21 cellular contexts compared by ENCODE assay signal in the genomic region with DNA sequence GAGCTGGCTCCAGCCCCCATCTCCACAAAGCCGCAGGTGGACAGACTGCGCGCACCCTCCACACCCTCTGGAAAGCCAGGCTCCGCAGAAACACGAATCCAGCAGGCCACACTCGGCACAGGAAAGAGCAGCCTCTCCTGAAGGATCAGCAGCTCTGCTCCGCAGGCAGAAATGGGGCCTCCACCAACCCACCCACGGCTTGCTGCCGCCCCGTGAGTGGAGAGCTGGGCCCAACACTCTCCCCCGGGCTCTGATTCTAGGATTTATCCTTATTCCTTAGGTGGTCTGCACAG. TPM values are rescaled to one million over a fixed set of nuclear protein-coding genes. Genes with fewer than 3 reads are reported as not detected.
DNase-seq lines count a peak whose midpoint lies in the region; ATAC-seq, FAIRE-seq and TF ChIP-seq lines count a peak whose summit lies in the region.
"Had no signal": no experiment of that assay in that cellular context is flagged by ENCODE, and none has a peak within 500 bp of the region (broad histone marks: within the 10 kb centered on the region; RNA-seq: fewer than 3 reads in every experiment).

No MANE protein-coding gene starts in this region.

- no peak for DNase-seq in GM23248
- DNase-seq in H1 (ENCODE audit: low read depth in 1 of 2, low spot score in 2 of 2): no peak
- DNase-seq in neural crest cell (ENCODE audit: low read depth, low spot score): no peak
- DNase-seq in NCI-H2171 (lab: John Stamatoyannopoulos, UW): no peak
- DNase-seq: effector memory CD4-positive, alpha-beta T cell; NCI-H1092; NCI-H2029; NCI-H226; OCI-M1; SIG-M5; T-helper 1 cell had no signal

- in situ Hi-C loops in GM23248 (cut with MboI): loop anchor here (10.0 kb wide), 1 partner anchor 108 kb away; no protein-coding TSS in a partner anchor

- no peak overlapping the region for H2BK120ac ChIP-seq in H1 (replicated peaks; ENCODE audit: low read depth, low read length)

- H4K20me1 ChIP-seq in GM23248 (ENCODE audit: insufficient read depth) (no peaks in the 10 kb centered on the region), Loucy (ENCODE audit: insufficient read depth, low read length, poor library complexity, severe bottlenecking) (peaks cover 9% of the 10 kb centered on the region), H1 (replicated peaks in 1 of 2; ENCODE audit: control insufficient read depth in 1 of 2, insufficient read depth in 2 of 2, low read length in 2 of 2) (peaks cover 14 to 26% of the 10 kb centered on the region in 2 experiments)

- H3K27ac ChIP-seq in GM23248 (no peak overlapping the region), H1 (ENCODE audit: low read depth, low read length) (no peak overlapping the region)
- H3K27ac ChIP-seq: thoracic aorta had no signal

- H3K9me3 Mint-ChIP-seq in neural crest cell: no peaks in the 10 kb centered on the region
- H3K9me3 Mint-ChIP-seq: activated naive CD4-positive, alpha-beta T cell treated with anti-CD3 and anti-CD28 coated beads, Interleukin-2, amount 50 U/mL, for 72 hours; memory B cell had no signal

- TF ChIP-seq CTCF in Loucy (conservative IDR thresholded peaks at IDR 0.05; ENCODE audit: low read length) (no peak), H1 (IDR thresholded peaks at IDR 0.05; ENCODE audit: control extremely low read depth in 1 of 3, insufficient read depth in 1 of 3, low read depth in 1 of 3, low read length in 3 of 3) (no peak), neural crest cell (conservative IDR thresholded peaks at IDR 0.05) (no peak)

- H2BK12ac ChIP-seq in H1 (ENCODE audit: low read depth, low read length): no peak overlapping the region

- H3K14ac ChIP-seq in H1 (ENCODE audit: insufficient read length): no peak overlapping the region

- peak overlapping the region; percentile 28 for H3K27ac Mint-ChIP-seq in neural crest cell (ENCODE audit: unreplicated experiment)
- H3K27ac Mint-ChIP-seq: memory B cell had no signal

- H2AFZ ChIP-seq in GM23248: no peak overlapping the region
- H2AFZ ChIP-seq in Loucy (ENCODE audit: low read length): no peak overlapping the region
- H2AFZ ChIP-seq in H1 (ENCODE audit: low read length): no peak overlapping the region

- H2BK20ac ChIP-seq in H1 (ENCODE audit: low read length): no peak overlapping the region

- ATAC-seq in HG02588 (IDR thresholded peaks at IDR 0.05; ENCODE audit: unreplicated experiment) (no peak), HG03520 (IDR thresholded peaks at IDR 0.05; ENCODE audit: unreplicated experiment) (no peak), HG03457 (IDR thresholded peaks at IDR 0.05; ENCODE audit: unreplicated experiment) (no peak)
- ATAC-seq: esophagus mucosa had no signal

- H3K4me2 ChIP-seq in GM23248 (ENCODE audit: unreplicated experiment): no peak overlapping the region
- peak overlapping the region; percentile 76 for H3K4me2 ChIP-seq in Loucy (ENCODE audit: low read depth, low read length, poor library complexity, severe bottlenecking)
- H3K4me2 ChIP-seq in H1 (ENCODE audit: insufficient read depth in 1 of 2, low read depth in 2 of 2, low read length in 2 of 2): no peak overlapping the region

- 0 out of 2 replicates have a peak overlapping the region, but pooled peaks have one; percentile 27 for H2BK5ac ChIP-seq in H1 (ENCODE audit: low read depth, low read length)

- no peaks in the 10 kb centered on the region for H3K9me3 ChIP-seq in GM23248 (ENCODE audit: low read depth)
- no peaks in the 10 kb centered on the region for H3K9me3 ChIP-seq in Loucy (ENCODE audit: insufficient read depth, low read depth, low read length)
- no peaks in the 10 kb centered on the region for H3K9me3 ChIP-seq in H1 (ENCODE audit: insufficient read depth in 2 of 2, low read depth in 1 of 2, low read length in 1 of 2)
- H3K9me3 ChIP-seq: thoracic aorta had no signal

- H3K9ac ChIP-seq in GM23248: peak overlapping the region; percentile 46; the same call in 1 of the 2 replicates
- peak overlapping the region; percentile 62 for H3K9ac ChIP-seq in Loucy (ENCODE audit: low read depth, low read length, poor library complexity, severe bottlenecking)
- no peak overlapping the region for H3K9ac ChIP-seq in H1 (replicated peaks in 1 of 4; ENCODE audit: extremely low read depth in 1 of 4, low read depth in 3 of 4, low read length in 3 of 4)

- H4K8ac ChIP-seq in H1 (ENCODE audit: extremely low read depth, insufficient read depth, low read length): no peak overlapping the region

- CTCF ChIA-PET in H1 (lab: Charles Lee; ENCODE audit: partially characterized antibody): interaction anchor here (1.2 to 1.9 kb wide), 9 partner anchors 9 to 116 kb away, joined by 3 to 7 read pairs (median 5); no protein-coding TSS in a partner anchor

- H4K91ac ChIP-seq in H1 (replicated peaks; ENCODE audit: insufficient read length, low read length): no peak overlapping the region

- H2BK15ac ChIP-seq in H1 (ENCODE audit: low read length): no peak overlapping the region

- H3F3A ChIP-seq in GM23248 (ENCODE audit: insufficient read depth) (no peaks in the 10 kb centered on the region), Loucy (ENCODE audit: low read depth) (no peaks in the 10 kb centered on the region)

- H3K4ac ChIP-seq in H1 (replicated peaks; ENCODE audit: insufficient read length, low read depth, low read length): no peak overlapping the region

- H3K4me3 ChIP-seq in GM23248: no peak overlapping the region
- peak overlapping the region; percentile 58 for H3K4me3 ChIP-seq in Loucy (ENCODE audit: low read length, poor library complexity, severe bottlenecking)
- H3K4me3 ChIP-seq in H1 (ENCODE audit: extremely low read depth in 1 of 4, insufficient read depth in 2 of 4, low read depth in 3 of 4, low read length in 4 of 4): no peak overlapping the region
- H3K4me3 ChIP-seq: thoracic aorta had no signal

- H3K27me3 ChIP-seq in GM23248 (replicated peaks; ENCODE audit: insufficient read depth): no peaks in the 10 kb centered on the region
- H3K27me3 ChIP-seq in Loucy (ENCODE audit: insufficient read depth, low read length, poor library complexity, severe bottlenecking): no peaks in the 10 kb centered on the region
- H3K27me3 ChIP-seq in H1 (replicated peaks in 1 of 4; ENCODE audit: control insufficient read depth in 3 of 4, extremely low read depth in 1 of 4, insufficient read depth in 3 of 4, low read length in 3 of 4): no peaks in the 10 kb centered on the region

- H3K27me3 Mint-ChIP-seq in neural crest cell (ENCODE audit: low read depth): no peaks in the 10 kb centered on the region
- H3K27me3 Mint-ChIP-seq: memory B cell, naive B cell had no signal

- H3K23me2 ChIP-seq in H1 (ENCODE audit: low read depth, low read length): no peaks in the 10 kb centered on the region

- H3K56ac ChIP-seq in H1 (replicated peaks; ENCODE audit: insufficient read length, low read depth, low read length): no peak overlapping the region

- H3K79me1 ChIP-seq in H1 (ENCODE audit: low read depth, low read length): peaks cover 43% of the 10 kb centered on the region

- peaks cover 72% of the 10 kb centered on the region for H3K4me1 Mint-ChIP-seq in neural crest cell

- peaks cover 15% of the 10 kb centered on the region for H3K4me1 ChIP-seq in GM23248 (ENCODE audit: insufficient read depth)
- peaks cover 41% of the 10 kb centered on the region for H3K4me1 ChIP-seq in Loucy (ENCODE audit: insufficient read depth, low read length, poor library complexity, severe bottlenecking)
- H3K4me1 ChIP-seq in H1 (replicated peaks in 1 of 4; ENCODE audit: control insufficient read depth in 3 of 4, insufficient read depth in 4 of 4, low read length in 3 of 4): peaks cover 2 to 22% (median 12%) of the 10 kb centered on the region in 4 experiments

- FAIRE-seq in H1 (lab: Jason Lieb, UNC): no peak

- no peak for TF ChIP-seq POLR2A in H1 (IDR thresholded peaks at IDR 0.05; ENCODE audit: control extremely low read depth in 1 of 2, low read depth in 2 of 2, low read length in 2 of 2)

- H3K9me2 ChIP-seq in GM23248 (ENCODE audit: insufficient read depth) (no peaks in the 10 kb centered on the region), Loucy (replicated peaks; ENCODE audit: low read depth, low read length) (no peaks in the 10 kb centered on the region)

- TF ChIP-seq EP300 in H1 (IDR thresholded peaks at IDR 0.05; ENCODE audit: borderline replicate concordance in 1 of 2, low read depth in 2 of 2, low read length in 2 of 2): no peak

- H3K79me2 ChIP-seq in GM23248 (ENCODE audit: insufficient read depth): peaks cover 97% of the 10 kb centered on the region
- H3K79me2 ChIP-seq in Loucy (ENCODE audit: insufficient read depth, low read length): peaks cover 95% of the 10 kb centered on the region
- H3K79me2 ChIP-seq in H1 (ENCODE audit: control insufficient read depth in 1 of 2, insufficient read depth in 2 of 2, low read length in 2 of 2): peaks cover 29 to 96% of the 10 kb centered on the region in 2 experiments

- H3K23ac ChIP-seq in H1 (ENCODE audit: insufficient read length): no peak overlapping the region

- H2AK5ac ChIP-seq in H1 (ENCODE audit: low read depth, low read length): no peak overlapping the region; the same call in 1 of the 2 replicates

- no peaks in the 10 kb centered on the region for H3K36me3 Mint-ChIP-seq in neural crest cell (ENCODE audit: low read depth)

- WGBS in GM23248 (ENCODE audit: low coverage in 1 of 2, low lambda C conversion rate in 2 of 2, missing lambda C conversion rate in 2 of 2), 2 experiments: 88 to 90% methylated on average over 11 of the region's 11 CpGs
- 92% methylated on average over 11 of the region's 11 CpGs; no CpG with 5 or more reads in 1 of the 2 experiments for WGBS in H1 (ENCODE audit: extremely low coverage in 1 of 2, insufficient coverage in 1 of 2, insufficient read length in 1 of 2, insufficient replicate concordance in 2 of 2, low coverage in 1 of 2, low lambda C conversion rate in 2 of 2, missing lambda C conversion rate in 1 of 2), 2 experiments

- POLR2A ChIA-PET in H1 (lab: Charles Lee; ENCODE audit: partially characterized antibody): interaction anchor here (1.0 to 2.0 kb wide), 5 partner anchors 9 to 115 kb away, joined by 3 to 8 read pairs (median 4); no protein-coding TSS in a partner anchor

- no peak overlapping the region for H4K5ac ChIP-seq in H1 (ENCODE audit: insufficient read length, low read depth, low read length)

- no peaks in the 10 kb centered on the region for H3K36me3 ChIP-seq in GM23248 (ENCODE audit: low read depth)
- no peaks in the 10 kb centered on the region for H3K36me3 ChIP-seq in Loucy (ENCODE audit: insufficient read depth, low read length)
- no peaks in the 10 kb centered on the region for H3K36me3 ChIP-seq in H1 (ENCODE audit: control insufficient read depth in 2 of 4, insufficient read depth in 4 of 4, low read length in 3 of 4)
- H3K36me3 ChIP-seq: thoracic aorta had no signal

- no peak overlapping the region for H3K18ac ChIP-seq in H1 (ENCODE audit: extremely low read depth, low read length)

- H3K4me3 Mint-ChIP-seq in neural crest cell: no peak overlapping the region
- H3K4me3 Mint-ChIP-seq: CD14-positive monocyte, memory B cell had no signal

- no peak for TF ChIP-seq RAD21 in H1 (IDR thresholded peaks at IDR 0.05 in 1 of 2, conservative IDR thresholded peaks at IDR 0.05 in 1 of 2; ENCODE audit: low read depth in 2 of 2, low read length in 2 of 2)

RNA-seq across cellular contexts. Expression of a gene that starts 39.2 kb away (rescaled TPM):
- 2.9 and 4.2 TPM in 2 replicates for total RNA-seq in GM23248 (2014; rRNA removed; shearing (Covaris generic))
- polyA plus RNA-seq in GM23248 (2016; fragmentation: Nextera tagmentation; extraction: Ambion mirVana) (0.80 and 1.4 TPM in 2 replicates), H1 (2011; rRNA removed) (16.0 and 25.8 TPM in 2 replicates)
- total RNA-seq in H1 (2021; fragmentation: NEBNext Ultra II Directional; extraction: Animal tissue kit (Norgen Biotek cat#: 25700)): 30.1 and 33.0 TPM in 2 replicates
- 12.2 TPM for polyA plus RNA-seq in H1 (2011; cell fraction: cytosol; rRNA removed)
- polyA plus RNA-seq in H1 (2011; cell fraction: nucleus; rRNA removed): 17.4 TPM
- polyA plus RNA-seq in H1 (2012, experiment 1 of 2): 17.8 to 35.7 TPM (median 25.0 TPM) in 4 replicates
- 9.2 TPM for polyA plus RNA-seq in H1 (2012, experiment 2 of 2)
- 24.0 TPM for polyA plus RNA-seq in H1 (2013, experiment 1 of 2)
- polyA plus RNA-seq in H1 (2013, experiment 2 of 2): 19.7 TPM
- polyA minus RNA-seq in H1 (2011; rRNA and poly(A)+ RNA removed): 4.3 and 4.6 TPM in 2 replicates
- 34.5 TPM for polyA minus RNA-seq in H1 (2011; cell fraction: cytosol; rRNA and poly(A)+ RNA removed)
- polyA minus RNA-seq in H1 (2011; cell fraction: nucleus; rRNA and poly(A)+ RNA removed): 16.3 TPM
- 33.6 and 35.1 TPM in 2 replicates for total RNA-seq in neural crest cell

Comparison
In these comparisons a context has a peak if more than half of its experiments do, and no peak if none do; other contexts are left out.
1. H3K9ac ChIP-seq: peak in GM23248 (single experiment) and Loucy (single experiment); none in H1 (0 of 4).